ENCODE assay signal across 6 cellular contexts in the genomic region with DNA sequence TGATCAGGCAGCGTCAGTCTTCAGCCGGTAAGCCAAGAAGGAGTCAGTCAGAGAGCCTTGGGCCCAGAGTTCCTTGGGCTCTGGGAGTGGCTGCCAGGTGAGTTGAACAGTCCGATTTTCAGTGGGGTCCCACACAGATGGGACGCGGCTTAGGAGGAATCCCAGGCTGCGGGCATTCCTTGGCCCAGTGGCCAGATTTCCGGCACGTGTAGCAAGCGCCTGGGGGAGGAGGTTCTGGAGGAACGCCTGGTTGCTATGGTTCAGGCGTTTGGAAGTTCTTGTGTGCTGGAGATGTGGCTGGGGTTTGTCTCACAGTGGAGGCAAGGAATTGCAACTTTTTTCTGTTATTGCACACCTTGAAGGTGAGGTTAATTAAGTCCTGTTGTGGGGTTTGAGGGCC. TPM values are rescaled to one million over a fixed set of nuclear protein-coding genes. Genes with fewer than 3 reads are reported as not detected.
"Had no signal": no experiment of that assay in that cellular context is flagged by ENCODE, and none has a peak within 500 bp of the region (broad histone marks: within the 10 kb centered on the region; RNA-seq: fewer than 3 reads in every experiment).

No MANE protein-coding gene starts in this region.

RNA-seq across cellular contexts. Expression of a gene that starts 26.7 kb away (rescaled TPM):
- total RNA-seq: HepG2, HT-29, HT1080, IMR-90, K562 had no signal
- polyA plus RNA-seq: HepG2, IgD-negative memory B cell, K562 had no signal

RNA-seq across cellular contexts. Expression of a gene that starts 57.4 kb away (rescaled TPM):
- total RNA-seq: HepG2, HT-29, K562 had no signal
- polyA plus RNA-seq: IgD-negative memory B cell had no signal
